10 cellular contexts compared by ENCODE assay signal in the genomic region with DNA sequence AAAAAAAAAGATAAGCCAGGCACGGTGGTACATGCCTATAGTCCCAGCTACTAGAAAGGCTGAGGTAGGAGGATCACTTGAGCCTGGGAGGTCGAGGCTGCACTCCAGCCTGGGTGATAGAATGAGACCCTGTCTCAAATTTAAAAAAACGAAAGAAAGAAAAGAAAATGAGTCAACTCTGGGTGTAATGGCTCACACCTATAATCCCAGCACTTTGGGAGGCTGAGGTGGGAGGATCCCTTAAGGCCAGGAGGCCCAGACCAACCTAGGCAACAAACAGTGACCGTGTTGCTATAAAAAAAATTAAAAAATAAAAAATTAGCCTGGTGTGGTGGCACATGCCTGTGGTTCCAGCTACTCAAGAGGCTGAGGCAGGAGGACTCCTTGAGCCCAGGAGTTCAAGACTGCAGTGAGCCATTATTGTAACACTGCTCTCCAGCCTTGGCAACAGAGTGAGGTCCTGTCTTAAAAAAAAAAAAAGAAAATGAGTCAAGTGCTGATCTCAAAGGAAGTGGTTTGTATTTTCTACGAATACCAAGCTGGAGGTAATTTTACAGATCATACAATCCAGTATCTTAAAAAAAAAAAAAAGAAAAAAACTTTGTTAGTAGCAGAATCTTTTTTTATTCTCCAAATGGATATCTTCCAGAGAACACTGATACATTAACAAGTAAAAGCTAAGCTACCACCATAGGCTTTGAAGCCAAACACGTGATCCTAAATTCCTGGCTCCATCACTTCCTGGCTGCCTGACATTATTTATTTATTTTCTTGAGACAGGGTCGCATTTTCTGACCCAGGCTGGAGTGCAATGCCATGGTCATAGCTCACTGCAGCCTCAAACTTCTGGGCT. TPM values are rescaled to one million over a fixed set of nuclear protein-coding genes. Genes with fewer than 3 reads are reported as not detected.
A peak's percentile ranks its signal among the peaks of the same experiment; 100 is the strongest.
DNase-seq lines count a peak whose midpoint lies in the region; ATAC-seq and TF ChIP-seq lines count a peak whose summit lies in the region.
"Had no signal": no experiment of that assay in that cellular context is flagged by ENCODE, and none has a peak within 500 bp of the region (broad histone marks: within the 10 kb centered on the region; RNA-seq: fewer than 3 reads in every experiment).

No MANE protein-coding gene starts in this region.

- no peak for TF ChIP-seq POLR2A in lower leg skin (IDR thresholded peaks at IDR 0.05)
- no peak for TF ChIP-seq POLR2A in esophagus muscularis mucosa (IDR thresholded peaks at IDR 0.05; ENCODE audit: low read depth)

- H3K27ac ChIP-seq in SJSA1 (peak overlapping the region; percentile 44), ascending aorta (peak overlapping the region; percentile 27 to 42), esophagus muscularis mucosa (replicated peaks in 1 of 4) (no peak overlapping the region)
- H3K27ac ChIP-seq in naive thymus-derived CD4-positive, alpha-beta T cell (ENCODE audit: low read depth, low read length) = peak overlapping the region; percentile 75

- peak overlapping the region; percentile 82 to 95 (median 91) for H3K27ac Mint-ChIP-seq in naive thymus-derived CD4-positive, alpha-beta T cell

- no peaks in the 10 kb centered on the region for H3K9me3 Mint-ChIP-seq in naive thymus-derived CD4-positive, alpha-beta T cell
- H3K9me3 Mint-ChIP-seq: H9 had no signal

- H3K4me3 ChIP-seq in SJSA1 (no peak overlapping the region), ascending aorta (no peak overlapping the region), lower leg skin (ENCODE audit: low read depth, poor library complexity, severe bottlenecking) (no peak overlapping the region), esophagus muscularis mucosa (no peak overlapping the region)
- H3K4me3 ChIP-seq in naive thymus-derived CD4-positive, alpha-beta T cell (ENCODE audit: low read length) = peak overlapping the region; percentile 47

- CTCF ChIA-PET in naive thymus-derived CD4-positive, alpha-beta T cell (lab: Charles Lee) = interaction anchor here (0.9 to 2.8 kb wide), 4 partner anchors 25 to 43 kb away, joined by 3 to 10 read pairs (median 4); a partner anchor contains a TSS

- no peak for TF ChIP-seq CTCF in ascending aorta (IDR thresholded peaks at IDR 0.05)
- TF ChIP-seq CTCF in lower leg skin (IDR thresholded peaks at IDR 0.05) = no peak
- TF ChIP-seq CTCF in esophagus muscularis mucosa (IDR thresholded peaks at IDR 0.05) = no peak

- peaks cover 16% of the 10 kb centered on the region for H3K4me1 ChIP-seq in SJSA1 (replicated peaks)
- peaks cover 0 to 5% of the 10 kb centered on the region in 2 donors for H3K4me1 ChIP-seq in ascending aorta
- peaks cover 36 to 37% of the 10 kb centered on the region in 2 donors for H3K4me1 ChIP-seq in naive thymus-derived CD4-positive, alpha-beta T cell (ENCODE audit: control insufficient read depth in 2 of 2, insufficient read depth in 2 of 2, low read length in 2 of 2)
- H3K4me1 ChIP-seq in esophagus muscularis mucosa = peaks cover 5 to 23% (median 20%) of the 10 kb centered on the region in 4 donors

- TF ChIP-seq EP300 in esophagus muscularis mucosa (IDR thresholded peaks at IDR 0.05) = no peak

- peaks cover 13 to 65% (median 52%) of the 10 kb centered on the region in 7 donors for H3K4me1 Mint-ChIP-seq in naive thymus-derived CD4-positive, alpha-beta T cell

- no peaks in the 10 kb centered on the region for H3K27me3 Mint-ChIP-seq in naive thymus-derived CD4-positive, alpha-beta T cell

- H3K9me3 ChIP-seq in SJSA1 (replicated peaks) = no peaks in the 10 kb centered on the region
- H3K9me3 ChIP-seq in ascending aorta = no peaks in the 10 kb centered on the region
- no peaks in the 10 kb centered on the region for H3K9me3 ChIP-seq in naive thymus-derived CD4-positive, alpha-beta T cell (ENCODE audit: control insufficient read depth in 2 of 3, low read length in 3 of 3)
- no peaks in the 10 kb centered on the region for H3K9me3 ChIP-seq in esophagus muscularis mucosa

- ATAC-seq in naive thymus-derived CD4-positive, alpha-beta T cell = peak; percentile 88
- ATAC-seq in GM18498 (IDR thresholded peaks at IDR 0.05; ENCODE audit: unreplicated experiment) = no peak

- WGBS in lower leg skin, 2 donors = 63 to 67% methylated on average over 7 of the region's 7 CpGs
- 59% methylated on average over 7 of the region's 7 CpGs for WGBS in esophagus muscularis mucosa

- DNase-seq in CD1c-positive myeloid dendritic cell (ENCODE audit: extremely low spot score) = peak; percentile 15
- peak in 1 of 2 experiments; percentile 45 for DNase-seq in SJSA1 (ENCODE audit: low read depth in 1 of 2, low spot score in 2 of 2)
- no peak for DNase-seq in ascending aorta (ENCODE audit: low spot score in 2 of 2)
- peak in 8 of 9 donors; percentile 33 to 78 (median 64) for DNase-seq in naive thymus-derived CD4-positive, alpha-beta T cell
- DNase-seq in NCI-H446 treated with DMSO at 0.1 percent for 48 hours (lab: John Stamatoyannopoulos, UW) = no peak
- no peak for DNase-seq in lower leg skin (ENCODE audit: low spot score in 2 of 2)
- DNase-seq in esophagus muscularis mucosa (ENCODE audit: extremely low spot score) = no peak
- DNase-seq: H9, islet precursor cell had no signal

- H3K36me3 ChIP-seq in SJSA1 = peaks cover 12% of the 10 kb centered on the region
- H3K36me3 ChIP-seq in ascending aorta = no peaks in the 10 kb centered on the region
- no peaks in the 10 kb centered on the region for H3K36me3 ChIP-seq in naive thymus-derived CD4-positive, alpha-beta T cell (ENCODE audit: control insufficient read depth in 2 of 3, insufficient read depth in 3 of 3, low read length in 3 of 3)
- peaks cover 0 to 24% (median 4%) of the 10 kb centered on the region in 4 donors for H3K36me3 ChIP-seq in esophagus muscularis mucosa

- H3K27me3 ChIP-seq in SJSA1 (replicated peaks) (no peaks in the 10 kb centered on the region), ascending aorta (no peaks in the 10 kb centered on the region), esophagus muscularis mucosa (no peaks in the 10 kb centered on the region)
- H3K27me3 ChIP-seq in naive thymus-derived CD4-positive, alpha-beta T cell (ENCODE audit: control insufficient read depth in 2 of 2, insufficient read depth in 2 of 2, low read length in 2 of 2) = no peaks in the 10 kb centered on the region

- intact Hi-C loops in ascending aorta (cut with DNase I) = no loop called here
- intact Hi-C loops in naive thymus-derived CD4-positive, alpha-beta T cell (cut with micrococcal nuclease) = loop anchor here (2.0 to 10.0 kb wide), 2 partner anchors 63 to 533 kb away; a partner anchor contains a TSS
- intact Hi-C loops in lower leg skin (cut with DNase I; ENCODE audit: low total_unique reads) = no loop called here
- intact Hi-C loops in esophagus muscularis mucosa (cut with DNase I) = no loop called here

- POLR2A ChIA-PET in naive thymus-derived CD4-positive, alpha-beta T cell (lab: Charles Lee) = interaction anchor here (0.6 to 2.1 kb wide), 6 partner anchors 34 to 830 kb away, joined by 3 to 7 read pairs (median 4); a partner anchor contains a TSS

- H3K4me3 Mint-ChIP-seq in naive thymus-derived CD4-positive, alpha-beta T cell = peak overlapping the region; percentile 50 to 78 (median 62)
- H3K4me3 Mint-ChIP-seq: H9 had no signal

- H3K36me3 Mint-ChIP-seq in naive thymus-derived CD4-positive, alpha-beta T cell = peaks cover 0 to 16% (median 0%) of the 10 kb centered on the region in 5 donors

RNA-seq across cellular contexts. Expression of a gene that starts 5.7 kb away (rescaled TPM):
- total RNA-seq in SJSA1 (2014; rRNA removed; shearing (Covaris generic)) = 43.8 and 53.3 TPM in 2 replicates
- total RNA-seq in ascending aorta = 90.3 TPM
- 10 to 100 TPM; 31.5 to 66.3 (median 40.3) TPM for total RNA-seq in naive thymus-derived CD4-positive, alpha-beta T cell
- 100 to 1,000 TPM; 141 TPM for polyA plus RNA-seq in naive thymus-derived CD4-positive, alpha-beta T cell
- 10 to 100 TPM; 16.9 to 21.0 (median 18.7) TPM for total RNA-seq in lower leg skin
- total RNA-seq in esophagus muscularis mucosa = 10 to 100 TPM; 24.5 to 35.2 (median 30.9) TPM

RNA-seq across cellular contexts. Expression of a gene that starts 24.6 kb away (rescaled TPM):
- 2.6 and 5.6 TPM in 2 replicates for total RNA-seq in SJSA1 (2014; rRNA removed; shearing (Covaris generic))
- total RNA-seq in ascending aorta = 0.75 TPM
- 1 to 10 TPM in 1 of 5 experiments, under 1 TPM in 4; 0.32 to 2.5 (median 0.66) TPM for total RNA-seq in naive thymus-derived CD4-positive, alpha-beta T cell
- under 1 TPM; 0.33 to 0.72 TPM for polyA plus RNA-seq in naive thymus-derived CD4-positive, alpha-beta T cell
- total RNA-seq in lower leg skin = 1 to 10 TPM; 2.0 to 3.4 (median 2.7) TPM
- total RNA-seq in esophagus muscularis mucosa = under 1 TPM; 0.40 to 0.97 (median 0.66) TPM

Comparison
In these comparisons a context has a peak if more than half of its experiments do, and no peak if none do; other contexts are left out.
1. DNase-seq: peak in CD1c-positive myeloid dendritic cell (single experiment) and naive thymus-derived CD4-positive, alpha-beta T cell (8 of 9); none in ascending aorta (0 of 2), NCI-H446 treated with DMSO at 0.1 percent for 48 hours (single experiment), lower leg skin (0 of 2) and esophagus muscularis mucosa (single experiment).
2. H3K27ac ChIP-seq: peak in SJSA1 (single experiment), ascending aorta (2 of 2) and naive thymus-derived CD4-positive, alpha-beta T cell (single experiment); none in esophagus muscularis mucosa (0 of 4).
3. intact Hi-C loops: an anchor here in naive thymus-derived CD4-positive, alpha-beta T cell (2.0 to 10.0 kb wide); none called in ascending aorta, lower leg skin and esophagus muscularis mucosa.